11 cellular contexts compared by ENCODE assay signal in genomic region chr4:48699470-48699869, GRCh38.
DNase-seq lines count a peak whose midpoint lies in the region; ATAC-seq and TF ChIP-seq lines count a peak whose summit lies in the region.
"Had no signal": no experiment of that assay in that cellular context is flagged by ENCODE, and none has a peak within 500 bp of the region (broad histone marks: within the 10 kb centered on the region; RNA-seq: fewer than 3 reads in every experiment).

No MANE protein-coding gene starts in this region.

- intact Hi-C loops in spleen (cut with DNase I; ENCODE audit: low total_unique reads) (no loop called here), body of pancreas (cut with DNase I) (no loop called here)

- peak; percentile 23 for DNase-seq in dermis microvascular lymphatic vessel endothelial cell (ENCODE audit: low read depth in 2 of 2)
- no peak for DNase-seq in spleen
- DNase-seq in foreskin fibroblast, result no peak
- DNase-seq in T1000 (lab: John Stamatoyannopoulos, UW), result no peak
- no peak for DNase-seq in body of pancreas
- DNase-seq: activated naive CD8-positive, alpha-beta T cell treated with anti-CD3 and anti-CD28 coated beads, Interleukin-2, amount 10 ng/mL, durations not matched to agents 7 days and 5 days; NCI-H1930 had no signal

- ATAC-seq in GM18870 (IDR thresholded peaks at IDR 0.05; ENCODE audit: unreplicated experiment) (peak; percentile 22), body of pancreas (no peak)

- H3K4me1 ChIP-seq in HUES64 (ENCODE audit: insufficient read depth, low read length) (peaks cover 49% of the 10 kb centered on the region), spleen (peaks cover 0 to 67% (median 12%) of the 10 kb centered on the region in 6 donors), body of pancreas (peaks cover 21% of the 10 kb centered on the region)
- H3K4me1 ChIP-seq: prostate gland had no signal

- no peaks in the 10 kb centered on the region for H3K27me3 ChIP-seq in HUES64 (ENCODE audit: insufficient read depth, low read length)
- H3K27me3 ChIP-seq in spleen (replicated peaks in 1 of 7), result no peaks in the 10 kb centered on the region
- H3K27me3 ChIP-seq in body of pancreas, result no peaks in the 10 kb centered on the region

- TF ChIP-seq POLR2A in spleen (IDR thresholded peaks at IDR 0.05) (no peak), body of pancreas (IDR thresholded peaks at IDR 0.05) (no peak)

- H3K27ac ChIP-seq in HUES64 (ENCODE audit: low read depth, low read length), result peak overlapping the region; percentile 28
- no peak overlapping the region for H3K27ac ChIP-seq in spleen
- H3K27ac ChIP-seq in body of pancreas, result no peak overlapping the region
- H3K27ac ChIP-seq: prostate gland had no signal

- peaks cover 8% of the 10 kb centered on the region for H3K36me3 Mint-ChIP-seq in nephron (ENCODE audit: low read depth)

- peak overlapping the region; percentile 1 to 80 (median 78) for H3K27ac Mint-ChIP-seq in nephron
- H3K27ac Mint-ChIP-seq: activated naive CD8-positive, alpha-beta T cell treated with anti-CD3 and anti-CD28 coated beads, Interleukin-2, amount 10 ng/mL, durations not matched to agents 7 days and 5 days had no signal

- no peaks in the 10 kb centered on the region for H3K9me3 ChIP-seq in HUES64 (ENCODE audit: insufficient read depth, low read depth, low read length)
- H3K9me3 ChIP-seq in spleen, result no peaks in the 10 kb centered on the region
- H3K9me3 ChIP-seq in body of pancreas, result no peaks in the 10 kb centered on the region
- H3K9me3 ChIP-seq: prostate gland had no signal

- TF ChIP-seq CTCF in nephron (IDR thresholded peaks at IDR 0.05; ENCODE audit: unreplicated experiment in 3 of 3) (no peak), spleen (IDR thresholded peaks at IDR 0.05 in 8 of 11, conservative IDR thresholded peaks at IDR 0.05 in 3 of 11) (no peak), foreskin fibroblast (IDR thresholded peaks at IDR 0.05; ENCODE audit: low read depth, low read length) (no peak), body of pancreas (IDR thresholded peaks at IDR 0.05) (no peak)

- 72% methylated on average over 1 of the region's 1 CpG for WGBS in HUES64
- 67 to 86% (median 84%) methylated on average over 1 of the region's 1 CpG for WGBS in spleen, 5 donors
- WGBS in body of pancreas, 2 donors, result 11 to 29% methylated on average over 1 of the region's 1 CpG

- H3K4me3 ChIP-seq in HUES64 (ENCODE audit: low read length) (no peak overlapping the region), spleen (no peak overlapping the region), foreskin fibroblast (ENCODE audit: low read depth in 1 of 2, low read length in 2 of 2) (peak overlapping the region in 1 of 2 donors; percentile 15), body of pancreas (no peak overlapping the region)
- H3K4me3 ChIP-seq: prostate gland had no signal

- no peaks in the 10 kb centered on the region for H3K27me3 Mint-ChIP-seq in nephron (ENCODE audit: low read depth)
- H3K27me3 Mint-ChIP-seq: activated naive CD8-positive, alpha-beta T cell treated with anti-CD3 and anti-CD28 coated beads, Interleukin-2, amount 10 ng/mL, durations not matched to agents 7 days and 5 days had no signal

- H3K9me3 Mint-ChIP-seq in nephron, result no peaks in the 10 kb centered on the region
- H3K9me3 Mint-ChIP-seq: activated naive CD8-positive, alpha-beta T cell treated with anti-CD3 and anti-CD28 coated beads, Interleukin-2, amount 10 ng/mL, durations not matched to agents 7 days and 5 days had no signal

- H3K4me1 Mint-ChIP-seq in nephron, result peaks cover 19% of the 10 kb centered on the region

- H3K4me3 Mint-ChIP-seq in nephron, result no peak overlapping the region
- H3K4me3 Mint-ChIP-seq: activated naive CD8-positive, alpha-beta T cell treated with anti-CD3 and anti-CD28 coated beads, Interleukin-2, amount 10 ng/mL, durations not matched to agents 7 days and 5 days had no signal

- H3K9ac ChIP-seq in HUES64 (ENCODE audit: low read depth, low read length), result no peak overlapping the region

- H3K36me3 ChIP-seq in HUES64 (ENCODE audit: insufficient read depth, low read length) (no peaks in the 10 kb centered on the region), spleen (no peaks in the 10 kb centered on the region), body of pancreas (replicated peaks in 1 of 2; ENCODE audit: insufficient read depth in 1 of 2, low read depth in 2 of 2) (no peaks in the 10 kb centered on the region)
- H3K36me3 ChIP-seq: prostate gland had no signal

Comparison
In these comparisons a context has a peak if more than half of its experiments do, and no peak if none do; other contexts are left out.
1. DNase-seq: peak in dermis microvascular lymphatic vessel endothelial cell (2 of 2); none in spleen (single experiment), foreskin fibroblast (0 of 2), T1000 (single experiment) and body of pancreas (0 of 4).